Comparison of ENCODE assay signal across 31 cellular contexts in the genomic region with DNA sequence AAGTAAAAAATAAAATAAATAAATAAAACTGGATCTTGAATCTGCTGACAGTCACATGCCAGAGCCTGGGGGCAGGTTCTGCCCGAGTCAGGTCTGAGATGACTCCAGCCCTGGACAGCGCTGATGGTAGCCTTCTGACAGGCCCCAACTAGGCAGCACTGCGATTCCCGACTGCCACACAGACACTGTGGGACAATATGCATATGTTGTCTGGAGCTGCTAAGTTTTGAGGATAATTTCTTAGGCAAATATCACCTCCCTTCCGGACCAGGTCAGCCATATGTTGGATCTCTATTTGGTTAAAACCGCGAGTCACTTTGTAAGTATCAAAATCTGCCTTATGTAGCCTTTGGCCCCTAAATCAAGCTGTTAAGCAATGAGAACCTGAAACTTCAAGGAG. TPM values are rescaled to one million over a fixed set of nuclear protein-coding genes. Genes with fewer than 3 reads are reported as not detected.
"Had no signal": no experiment of that assay in that cellular context is flagged by ENCODE, and none has a peak within 500 bp of the region (broad histone marks: within the 10 kb centered on the region; RNA-seq: fewer than 3 reads in every experiment).

No MANE protein-coding gene starts in this region.

- H3K27ac Mint-ChIP-seq: naive thymus-derived CD4-positive, alpha-beta T cell; natural killer cell; neural progenitor cell; stimulated activated memory B cell treated with anti-CD40 and anti-IgM and Interleukin-4, amounts not matched to agents 10 μg/mL and 1 μg/mL and 100 μg/mL, for 72 hours; stimulated activated naive CD8-positive, alpha-beta T cell treated with anti-CD3 and anti-CD28 coated beads, Interleukin-15, Interleukin-2, amounts not matched to agents 100 ng/mL and 50 ng/mL, for 24 hours had no signal

- DNase-seq: naive thymus-derived CD4-positive, alpha-beta T cell; natural killer cell; occipital lobe; ovary; retina; right cardiac atrium; right lobe of liver; spleen; stimulated activated CD4-positive, alpha-beta T cell treated with anti-CD3 and anti-CD28 coated beads, Interleukin-12 subunit alpha, Interleukin-12 subunit beta, amount 100 ng/mL, for 4 hours; stimulated activated CD4-positive, alpha-beta T cell treated with anti-CD3 and anti-CD28 coated beads, Interleukin-1b, Interleukin-23, amount 100 ng/mL, for 48 hours; stimulated activated CD4-positive, alpha-beta T cell treated with anti-CD3 and anti-CD28 coated beads, Interleukin-4, amount 100 ng/mL, for 1 hour; stimulated activated CD4-positive, alpha-beta T cell treated with anti-CD3 and anti-CD28 coated beads, Interleukin-4, amount 100 ng/mL, for 4 hours; stimulated activated CD8-positive, alpha-beta memory T cell treated with anti-CD3 and anti-CD28 coated beads, Interleukin-4, amount 100 ng/mL, for 48 hours; stimulated activated naive CD4-positive, alpha-beta T cell; stomach; thyroid gland; trophoblast cell; upper lobe of left lung had no signal

- H3K4me1 Mint-ChIP-seq: natural killer cell; nephron; neural progenitor cell; stimulated activated memory B cell treated with anti-CD40 and anti-IgM and Interleukin-4, amounts not matched to agents 10 μg/mL and 1 μg/mL and 100 μg/mL, for 72 hours had no signal

- H3K27ac ChIP-seq: neural progenitor cell, ovary, parathyroid adenoma, prostate gland, right lobe of liver, skin epidermis, spleen, stomach, thoracic aorta, thyroid gland, tibial nerve, upper lobe of left lung, vagina had no signal

- H3K36me3 ChIP-seq: neural progenitor cell, ovary, prostate gland, right lobe of liver, spleen, stomach, thoracic aorta, thyroid gland, tibial nerve, upper lobe of left lung, vagina had no signal

- H3K9ac ChIP-seq: neural progenitor cell, parathyroid adenoma had no signal

- H3K27me3 ChIP-seq: ovary, right lobe of liver, thyroid gland, vagina had no signal

- H3K4me3 Mint-ChIP-seq: naive thymus-derived CD4-positive, alpha-beta T cell; natural killer cell; nephron; neural progenitor cell; stimulated activated memory B cell treated with anti-CD40 and anti-IgM and Interleukin-4, amounts not matched to agents 10 μg/mL and 1 μg/mL and 100 μg/mL, for 72 hours; stimulated activated naive CD8-positive, alpha-beta T cell treated with anti-CD3 and anti-CD28 coated beads, Interleukin-15, Interleukin-2, amounts not matched to agents 100 ng/mL and 50 ng/mL, for 24 hours had no signal

- H3K36me3 Mint-ChIP-seq: naive thymus-derived CD4-positive, alpha-beta T cell; natural killer cell; neural progenitor cell; stimulated activated memory B cell treated with anti-CD40 and anti-IgM and Interleukin-4, amounts not matched to agents 10 μg/mL and 1 μg/mL and 100 μg/mL, for 72 hours had no signal

- H3K4me3 ChIP-seq: neural progenitor cell, ovary, prostate gland, right lobe of liver, skin epidermis, smooth muscle cell, spleen, stomach, thoracic aorta, thyroid gland, tibial nerve, upper lobe of left lung, vagina had no signal

- H3K9me3 ChIP-seq: ovary, prostate gland, right lobe of liver, spleen, stomach, thoracic aorta, thyroid gland, tibial nerve, upper lobe of left lung, vagina had no signal

- H3K4me1 ChIP-seq: parathyroid adenoma, prostate gland, right lobe of liver, spleen, stomach, thyroid gland, tibial nerve, upper lobe of left lung, vagina had no signal

- H3K9me3 Mint-ChIP-seq: natural killer cell; nephron; neural progenitor cell; stimulated activated memory B cell treated with anti-CD40 and anti-IgM and Interleukin-4, amounts not matched to agents 10 μg/mL and 1 μg/mL and 100 μg/mL, for 72 hours; stimulated activated naive CD8-positive, alpha-beta T cell treated with anti-CD3 and anti-CD28 coated beads, Interleukin-15, Interleukin-2, amounts not matched to agents 100 ng/mL and 50 ng/mL, for 24 hours had no signal

RNA-seq across cellular contexts. Expression of a gene that starts 20.8 kb away (rescaled TPM):
- total RNA-seq: pulmonary artery endothelial cell, right lobe of liver, subcutaneous adipose tissue had no signal
